In the genomic region with DNA sequence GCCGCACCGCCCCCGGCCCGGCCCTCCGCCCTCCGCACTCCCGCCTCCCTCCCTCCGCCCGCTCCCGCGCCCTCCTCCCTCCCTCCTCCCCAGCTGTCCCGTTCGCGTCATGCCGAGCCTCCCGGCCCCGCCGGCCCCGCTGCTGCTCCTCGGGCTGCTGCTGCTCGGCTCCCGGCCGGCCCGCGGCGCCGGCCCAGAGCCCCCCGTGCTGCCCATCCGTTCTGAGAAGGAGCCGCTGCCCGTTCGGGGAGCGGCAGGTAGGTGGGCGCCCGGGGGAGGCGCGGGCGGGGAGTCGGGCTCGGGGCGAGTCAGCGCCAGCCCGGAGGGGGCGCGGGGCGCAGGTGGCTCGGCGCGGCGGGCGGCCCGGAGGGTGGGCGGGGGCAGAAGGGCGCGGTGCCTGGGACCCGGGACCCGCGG, we compare ENCODE assay signal across 9 cellular contexts. TPM values are rescaled to one million over a fixed set of nuclear protein-coding genes. Genes with fewer than 3 reads are reported as not detected.
DNase-seq lines count a peak whose midpoint lies in the region; ATAC-seq lines count a peak whose summit lies in the region.
"Had no signal": no experiment of that assay in that cellular context is flagged by ENCODE, and none has a peak within 500 bp of the region (broad histone marks: within the 10 kb centered on the region; RNA-seq: fewer than 3 reads in every experiment).

No MANE protein-coding gene starts in this region.

- DNase-seq in NCI-H2227 (lab: John Stamatoyannopoulos, UW; ENCODE audit: unreplicated experiment) (peak; percentile 55), NCI-H2227 treated with DMSO at 0.1 percent for 48 hours (lab: John Stamatoyannopoulos, UW) (no peak), SJCRH30 (peak; percentile 70 to 73), epidermal melanocyte (ENCODE audit: insufficient read length, low spot score) (peak; percentile 70), memory B cell (ENCODE audit: low spot score in 2 of 2) (no peak)

- H3K27me3 Mint-ChIP-seq in memory B cell, result peaks cover 43% of the 10 kb centered on the region

- H3K36me3 ChIP-seq in SJCRH30 (no peaks in the 10 kb centered on the region), urinary bladder (ENCODE audit: insufficient read depth) (no peaks in the 10 kb centered on the region)

- H3K36me3 Mint-ChIP-seq in memory B cell, result no peaks in the 10 kb centered on the region

- ATAC-seq in memory B cell (ENCODE audit: low read depth) (peak; percentile 30), GM18907 (IDR thresholded peaks at IDR 0.05; ENCODE audit: unreplicated experiment) (no peak), HG03095 (IDR thresholded peaks at IDR 0.05; ENCODE audit: unreplicated experiment) (no peak)

- no peaks in the 10 kb centered on the region for H3K9me3 Mint-ChIP-seq in memory B cell

- H3K27me3 ChIP-seq in SJCRH30, result no peaks in the 10 kb centered on the region

- H3K27ac Mint-ChIP-seq in memory B cell, result no peak overlapping the region

- WGBS in urinary bladder, result under 1% methylated on average over 52 of the region's 58 CpGs

- H3K4me1 Mint-ChIP-seq in memory B cell, result peaks cover 5% of the 10 kb centered on the region

- H3K27ac ChIP-seq in SJCRH30 (no peak overlapping the region), urinary bladder (ENCODE audit: low read depth) (no peak overlapping the region)

- H3K4me3 ChIP-seq in SJCRH30, result peak overlapping the region; percentile 70
- H3K4me3 ChIP-seq in urinary bladder (ENCODE audit: low read depth, low read length), result peak overlapping the region; percentile 69

- peaks cover 14% of the 10 kb centered on the region for H3K4me1 ChIP-seq in SJCRH30
- no peaks in the 10 kb centered on the region for H3K4me1 ChIP-seq in urinary bladder (ENCODE audit: insufficient read depth)

- H3K4me3 Mint-ChIP-seq in memory B cell, result no peak overlapping the region

- H3K9me3 ChIP-seq in SJCRH30 (replicated peaks), result no peaks in the 10 kb centered on the region

RNA-seq across cellular contexts. Expression of gene CHRD, which starts 0.4 kb away (rescaled TPM):
- 8.2 and 9.0 TPM in 2 replicates for total RNA-seq in SJCRH30 (2014; rRNA removed; shearing (Covaris generic))
- 9.1 TPM for total RNA-seq in urinary bladder
- polyA plus RNA-seq in urinary bladder, result 11.5 TPM
- total RNA-seq: T-helper 1 cell treated with Interleukin-12 subunit alpha and Interleukin-12 subunit beta and Interleukin-4 antibody, amounts not matched to agents 30 ng/mL and 1 ng/mL, for 36 hours had no signal

RNA-seq across cellular contexts. Expression of gene THPO, which starts 2.2 kb away (rescaled TPM):
- 0.61 and 1.2 TPM in 2 replicates for total RNA-seq in SJCRH30 (2014; rRNA removed; shearing (Covaris generic))
- total RNA-seq in urinary bladder, result 0.32 TPM
- polyA plus RNA-seq in urinary bladder, result 0.60 TPM
- total RNA-seq: T-helper 1 cell treated with Interleukin-12 subunit alpha and Interleukin-12 subunit beta and Interleukin-4 antibody, amounts not matched to agents 30 ng/mL and 1 ng/mL, for 36 hours had no signal

RNA-seq across cellular contexts. Expression of gene POLR2H, which starts 18.7 kb away (rescaled TPM):
- 86.8 and 91.6 TPM in 2 replicates for total RNA-seq in SJCRH30 (2014; rRNA removed; shearing (Covaris generic))
- total RNA-seq in urinary bladder, result 45.9 TPM
- polyA plus RNA-seq in urinary bladder, result 59.7 TPM

RNA-seq across cellular contexts. Expression of gene CLCN2, which starts 18.8 kb away (rescaled TPM):
- 4.1 and 5.5 TPM in 2 replicates for total RNA-seq in SJCRH30 (2014; rRNA removed; shearing (Covaris generic))
- 4.7 TPM for total RNA-seq in urinary bladder
- 4.8 TPM for polyA plus RNA-seq in urinary bladder

RNA-seq across cellular contexts. Expression of gene FAM131A, which starts 42.8 kb away (rescaled TPM):
- 4.8 and 5.9 TPM in 2 replicates for total RNA-seq in SJCRH30 (2014; rRNA removed; shearing (Covaris generic))
- 15.9 TPM for total RNA-seq in urinary bladder
- polyA plus RNA-seq in urinary bladder, result 31.0 TPM

Comparison
In these comparisons a context has a peak if more than half of its experiments do, and no peak if none do; other contexts are left out.
1. DNase-seq: peak in NCI-H2227 (single experiment), SJCRH30 (2 of 2) and epidermal melanocyte (single experiment); none in NCI-H2227 treated with DMSO at 0.1 percent for 48 hours (single experiment) and memory B cell (0 of 2).